Comparison of ENCODE assay signal across 18 cellular contexts in the genomic region with DNA sequence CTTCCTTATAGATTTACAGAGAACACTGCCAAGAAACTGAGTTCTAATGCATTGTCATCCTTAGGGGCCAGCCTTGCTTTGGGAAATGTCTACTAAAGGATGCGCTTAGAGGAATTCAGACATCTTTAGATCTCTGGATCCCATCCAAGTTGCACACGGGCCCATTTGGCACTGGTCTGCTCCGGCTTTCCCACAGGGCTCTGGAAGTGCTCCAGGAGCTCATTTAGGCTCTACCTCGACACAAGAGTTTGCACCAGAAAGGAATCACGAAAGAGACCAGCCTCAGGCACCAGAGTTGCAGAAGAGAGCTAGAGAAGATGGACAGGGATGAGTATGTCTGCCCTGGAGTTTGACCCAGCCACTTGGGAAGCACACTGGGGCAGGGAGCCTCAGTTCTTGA.
DNase-seq lines count a peak whose midpoint lies in the region; ATAC-seq and TF ChIP-seq lines count a peak whose summit lies in the region.
"Had no signal": no experiment of that assay in that cellular context is flagged by ENCODE, and none has a peak within 500 bp of the region (broad histone marks: within the 10 kb centered on the region; RNA-seq: fewer than 3 reads in every experiment).

No MANE protein-coding gene starts in this region.

- no peak overlapping the region for H3K27ac Mint-ChIP-seq in activated T-helper 17 cell treated with anti-CD3 and anti-CD28 coated beads, Interleukin-2, amount 50 U/mL, for 72 hours
- no peak overlapping the region for H3K27ac Mint-ChIP-seq in nephron progenitor cell

- H3K9me3 Mint-ChIP-seq in activated T-helper 17 cell treated with anti-CD3 and anti-CD28 coated beads, Interleukin-2, amount 50 U/mL, for 72 hours = peaks cover 10% of the 10 kb centered on the region
- H3K9me3 Mint-ChIP-seq in nephron progenitor cell = no peaks in the 10 kb centered on the region

- no peak for ATAC-seq in activated T-helper 17 cell treated with anti-CD3 and anti-CD28 coated beads, Interleukin-2, amount 50 U/mL, for 72 hours (replicated peaks)
- ATAC-seq in GM21360 (IDR thresholded peaks at IDR 0.05; ENCODE audit: unreplicated experiment) = no peak

- peak; percentile 37 for DNase-seq in DMS 273 (lab: John Stamatoyannopoulos, UW; ENCODE audit: unreplicated experiment)
- no peak for DNase-seq in DMS 273 treated with DMSO at 0.1 percent for 48 hours (lab: John Stamatoyannopoulos, UW)
- DNase-seq in M059J (ENCODE audit: low read depth) = peak; percentile 94
- peak; percentile 3 for DNase-seq in cerebellar cortex (ENCODE audit: low spot score)
- no peak for DNase-seq in activated CD4-positive, alpha-beta T cell treated with anti-CD3 and anti-CD28 coated beads for 48 hours
- DNase-seq in nephron progenitor cell = no peak
- DNase-seq: DMS153, GF-D8, GM23248, KBM-7, MG63, NCI-H1930, NCI-H2227 treated with DMSO at 0.1 percent for 48 hours, NCI-H526, OCI-M1, T-helper 1 cell had no signal

- H3K4me3 Mint-ChIP-seq in activated T-helper 17 cell treated with anti-CD3 and anti-CD28 coated beads, Interleukin-2, amount 50 U/mL, for 72 hours = no peak overlapping the region
- no peak overlapping the region for H3K4me3 Mint-ChIP-seq in nephron progenitor cell

- H3K27me3 Mint-ChIP-seq in activated T-helper 17 cell treated with anti-CD3 and anti-CD28 coated beads, Interleukin-2, amount 50 U/mL, for 72 hours = peaks cover 8% of the 10 kb centered on the region
- peaks cover 32% of the 10 kb centered on the region for H3K27me3 Mint-ChIP-seq in nephron progenitor cell (ENCODE audit: low read depth, poor library complexity)

- no peaks in the 10 kb centered on the region for H3K4me1 Mint-ChIP-seq in activated T-helper 17 cell treated with anti-CD3 and anti-CD28 coated beads, Interleukin-2, amount 50 U/mL, for 72 hours
- peaks cover 27% of the 10 kb centered on the region for H3K4me1 Mint-ChIP-seq in nephron progenitor cell

- H3K36me3 Mint-ChIP-seq in activated T-helper 17 cell treated with anti-CD3 and anti-CD28 coated beads, Interleukin-2, amount 50 U/mL, for 72 hours (ENCODE audit: low read depth) = no peaks in the 10 kb centered on the region
- H3K36me3 Mint-ChIP-seq in nephron progenitor cell (ENCODE audit: low read depth) = no peaks in the 10 kb centered on the region

- TF ChIP-seq CTCF in nephron progenitor cell (IDR thresholded peaks at IDR 0.05) = no peak

Comparison
In these comparisons a context has a peak if more than half of its experiments do, and no peak if none do; other contexts are left out.
1. DNase-seq: peak in DMS 273 (single experiment), M059J (single experiment) and cerebellar cortex (single experiment); none in DMS 273 treated with DMSO at 0.1 percent for 48 hours (single experiment), activated CD4-positive, alpha-beta T cell treated with anti-CD3 and anti-CD28 coated beads for 48 hours (single experiment) and nephron progenitor cell (single experiment).